Comparison of ENCODE assay signal across 19 cellular contexts in genomic region chr12:93857917-93858513, GRCh38.
A peak's percentile ranks its signal among the peaks of the same experiment; 100 is the strongest.
DNase-seq lines count a peak whose midpoint lies in the region; TF ChIP-seq lines count a peak whose summit lies in the region.
"Had no signal": no experiment of that assay in that cellular context is flagged by ENCODE, and none has a peak within 500 bp of the region (broad histone marks: within the 10 kb centered on the region; RNA-seq: fewer than 3 reads in every experiment).

No MANE protein-coding gene starts in this region.

- no peaks in the 10 kb centered on the region for H3K9me2 ChIP-seq in neural cell (ENCODE audit: insufficient read depth, low read length)
- H3K9me2 ChIP-seq in Karpas-422 (replicated peaks; ENCODE audit: insufficient read depth, low read length) = no peaks in the 10 kb centered on the region

- H3K4me1 ChIP-seq in Karpas-422 (ENCODE audit: low read length) = peaks cover 18% of the 10 kb centered on the region
- H3K4me1 ChIP-seq: right lobe of liver, testis had no signal

- H3K4me3 ChIP-seq in fibroblast of pulmonary artery (replicated peaks; ENCODE audit: low read depth, low read length) (no peak overlapping the region), neural cell (ENCODE audit: low read length) (peak overlapping the region; percentile 36), Karpas-422 (ENCODE audit: low read length) (no peak overlapping the region), lower leg skin (ENCODE audit: low read depth, poor library complexity, severe bottlenecking) (no peak overlapping the region)
- H3K4me3 ChIP-seq: ovary, right lobe of liver, testis had no signal

- H3K27ac Mint-ChIP-seq in HFFc6 = peak overlapping the region; percentile 70; the same call in 1 of the 2 replicates
- no peak overlapping the region for H3K27ac Mint-ChIP-seq in activated CD4-positive, alpha-beta memory T cell treated with anti-CD3 and anti-CD28 coated beads for 36 hours
- H3K27ac Mint-ChIP-seq: activated CD8-positive, alpha-beta memory T cell treated with anti-CD3 and anti-CD28 coated beads, Interleukin-2, amount 10 ng/mL, durations not matched to agents 7 days and 5 days; CD14-positive monocyte; stimulated activated effector memory CD8-positive, alpha-beta T cell treated with anti-CD3 and anti-CD28 coated beads, Interleukin-12 subunit alpha, Interleukin-12 subunit beta, amount 100 ng/mL, for 72 hours had no signal

- H3F3A ChIP-seq in neural cell (ENCODE audit: insufficient read depth, low read length, poor library complexity, severe bottlenecking) = no peaks in the 10 kb centered on the region

- DNase-seq in HFFc6 (no peak), NCI-H2227 treated with DMSO at 0.1 percent for 48 hours (lab: John Stamatoyannopoulos, UW) (peak; percentile 96), fibroblast of pulmonary artery (ENCODE audit: low read depth) (peak; percentile 34), Karpas-422 (no peak), lower leg skin (ENCODE audit: low spot score in 2 of 2) (no peak), superior temporal gyrus (ENCODE audit: extremely low spot score) (no peak)
- no peak for DNase-seq in activated CD4-positive, alpha-beta memory T cell treated with anti-CD3 and anti-CD28 coated beads for 36 hours
- DNase-seq: activated CD8-positive, alpha-beta memory T cell treated with anti-CD3 and anti-CD28 coated beads, Interleukin-2, amount 10 ng/mL, durations not matched to agents 7 days and 5 days; GDM1; hypothalamus; NCI-H1694; NCI-H510A; ovary; right lobe of liver; SW 1271; testis had no signal

- no peak for TF ChIP-seq CTCF in HFFc6 (IDR thresholded peaks at IDR 0.05)
- TF ChIP-seq CTCF in fibroblast of pulmonary artery (IDR thresholded peaks at IDR 0.05; ENCODE audit: low read length, missing control alignments) = no peak
- TF ChIP-seq CTCF in neural cell (IDR thresholded peaks at IDR 0.05; ENCODE audit: poor library complexity, severe bottlenecking) = no peak
- TF ChIP-seq CTCF in lower leg skin (IDR thresholded peaks at IDR 0.05) = no peak

- no peaks in the 10 kb centered on the region; the same call in 1 of the 2 replicates for H3K36me3 Mint-ChIP-seq in HFFc6 (ENCODE audit: low read depth)
- H3K36me3 Mint-ChIP-seq in activated CD4-positive, alpha-beta memory T cell treated with anti-CD3 and anti-CD28 coated beads for 36 hours = peaks cover 2% of the 10 kb centered on the region
- H3K36me3 Mint-ChIP-seq: CD14-positive monocyte; stimulated activated effector memory CD8-positive, alpha-beta T cell treated with anti-CD3 and anti-CD28 coated beads, Interleukin-12 subunit alpha, Interleukin-12 subunit beta, amount 100 ng/mL, for 72 hours had no signal

- H3K27me3 ChIP-seq in neural cell (ENCODE audit: insufficient read depth, low read depth, low read length) = no peaks in the 10 kb centered on the region
- H3K27me3 ChIP-seq in Karpas-422 (ENCODE audit: low read length) = no peaks in the 10 kb centered on the region
- H3K27me3 ChIP-seq: ovary, right lobe of liver, testis had no signal

- H3K27ac ChIP-seq in neural cell (ENCODE audit: low read length) = peak overlapping the region; percentile 96
- no peak overlapping the region for H3K27ac ChIP-seq in Karpas-422 (ENCODE audit: low read length)
- H3K27ac ChIP-seq: ovary, right lobe of liver, testis had no signal

- intact Hi-C loops in activated CD4-positive, alpha-beta memory T cell treated with anti-CD3 and anti-CD28 coated beads for 36 hours (cut with micrococcal nuclease) = no loop called here
- intact Hi-C loops in lower leg skin (cut with DNase I; ENCODE audit: low total_unique reads) = no loop called here

- no peak for TF ChIP-seq POLR2A in lower leg skin (IDR thresholded peaks at IDR 0.05)

- no peaks in the 10 kb centered on the region for H3K9me3 Mint-ChIP-seq in HFFc6
- no peaks in the 10 kb centered on the region for H3K9me3 Mint-ChIP-seq in activated CD4-positive, alpha-beta memory T cell treated with anti-CD3 and anti-CD28 coated beads for 36 hours
- H3K9me3 Mint-ChIP-seq: stimulated activated effector memory CD8-positive, alpha-beta T cell treated with anti-CD3 and anti-CD28 coated beads, Interleukin-12 subunit alpha, Interleukin-12 subunit beta, amount 100 ng/mL, for 72 hours had no signal

- no peaks in the 10 kb centered on the region; the same call in 1 of the 2 replicates for H3K27me3 Mint-ChIP-seq in HFFc6 (ENCODE audit: insufficient read depth)
- no peaks in the 10 kb centered on the region for H3K27me3 Mint-ChIP-seq in activated CD4-positive, alpha-beta memory T cell treated with anti-CD3 and anti-CD28 coated beads for 36 hours

- H3K9ac ChIP-seq in neural cell (ENCODE audit: low read length) (peak overlapping the region; percentile 65), Karpas-422 (ENCODE audit: low read length) (no peak overlapping the region)

- POLR2A ChIA-PET in activated CD4-positive, alpha-beta memory T cell treated with anti-CD3 and anti-CD28 coated beads for 36 hours (lab: Charles Lee) = no interaction called here

- H2AFZ ChIP-seq in neural cell (ENCODE audit: low read depth, low read length) (no peak overlapping the region), Karpas-422 (ENCODE audit: low read length) (no peak overlapping the region)

- peaks cover 40% of the 10 kb centered on the region for H3K4me1 Mint-ChIP-seq in HFFc6 (ENCODE audit: low read depth)
- H3K4me1 Mint-ChIP-seq in activated CD4-positive, alpha-beta memory T cell treated with anti-CD3 and anti-CD28 coated beads for 36 hours (ENCODE audit: low read depth) = peaks cover 12% of the 10 kb centered on the region

- CTCF ChIA-PET in activated CD4-positive, alpha-beta memory T cell treated with anti-CD3 and anti-CD28 coated beads for 36 hours (lab: Charles Lee) = no interaction called here

- WGBS in lower leg skin, 2 donors = 83 to 85% methylated on average over 2 of the region's 2 CpGs

- H3K36me3 ChIP-seq in neural cell (ENCODE audit: insufficient read depth, low read length) (no peaks in the 10 kb centered on the region), Karpas-422 (ENCODE audit: insufficient read depth, low read length) (no peaks in the 10 kb centered on the region)
- H3K36me3 ChIP-seq: ovary, right lobe of liver had no signal

- H3K9me3 ChIP-seq in neural cell (ENCODE audit: low read length) (no peaks in the 10 kb centered on the region), Karpas-422 (ENCODE audit: low read length) (no peaks in the 10 kb centered on the region)
- H3K9me3 ChIP-seq: ovary, right lobe of liver, testis had no signal

- H3K79me2 ChIP-seq in neural cell (replicated peaks; ENCODE audit: insufficient read depth, low read length) (no peaks in the 10 kb centered on the region), Karpas-422 (ENCODE audit: low read length) (no peaks in the 10 kb centered on the region)

- H3K4me2 ChIP-seq in neural cell (ENCODE audit: low read length) (peak overlapping the region; percentile 27), Karpas-422 (ENCODE audit: low read depth, low read length, poor library complexity, severe bottlenecking) (no peak overlapping the region)

- H4K20me1 ChIP-seq in neural cell (ENCODE audit: insufficient read depth) (no peaks in the 10 kb centered on the region), Karpas-422 (ENCODE audit: insufficient read depth, low read depth, low read length) (no peaks in the 10 kb centered on the region)

- TF ChIP-seq EP300 in neural cell (conservative IDR thresholded peaks at IDR 0.05; ENCODE audit: poor library complexity, severe bottlenecking) = peak; percentile 98

- H3K4me3 Mint-ChIP-seq in HFFc6 = no peak overlapping the region
- H3K4me3 Mint-ChIP-seq in activated CD4-positive, alpha-beta memory T cell treated with anti-CD3 and anti-CD28 coated beads for 36 hours = no peak overlapping the region
- H3K4me3 Mint-ChIP-seq: activated CD8-positive, alpha-beta memory T cell treated with anti-CD3 and anti-CD28 coated beads, Interleukin-2, amount 10 ng/mL, durations not matched to agents 7 days and 5 days; CD14-positive monocyte; stimulated activated effector memory CD8-positive, alpha-beta T cell treated with anti-CD3 and anti-CD28 coated beads, Interleukin-12 subunit alpha, Interleukin-12 subunit beta, amount 100 ng/mL, for 72 hours had no signal

- TF ChIP-seq RAD21 in neural cell (conservative IDR thresholded peaks at IDR 0.05) = peak; percentile 37

TF ChIP-seq in neural cell, 6 proteins besides CTCF, POLR2A, EP300 and RAD21:
- TF ChIP-seq POLR2AphosphoS5 (IDR thresholded peaks at IDR 0.05) (peak; percentile 81), SMC3 (conservative IDR thresholded peaks at IDR 0.05; ENCODE audit: poor library complexity) (peak; percentile 12), TAF1 (IDR thresholded peaks at IDR 0.05; ENCODE audit: low read depth) (no peak), REST (IDR thresholded peaks at IDR 0.05; ENCODE audit: borderline replicate concordance) (no peak), EZH2 (IDR thresholded peaks at IDR 0.05; ENCODE audit: borderline replicate concordance, insufficient read depth, low read length, poor library complexity, severe bottlenecking) (no peak)

Comparison
In these comparisons a context has a peak if more than half of its experiments do, and no peak if none do; other contexts are left out.
1. DNase-seq: peak in NCI-H2227 treated with DMSO at 0.1 percent for 48 hours (single experiment) and fibroblast of pulmonary artery (single experiment); none in HFFc6 (single experiment), activated CD4-positive, alpha-beta memory T cell treated with anti-CD3 and anti-CD28 coated beads for 36 hours (single experiment), Karpas-422 (single experiment), lower leg skin (0 of 2) and superior temporal gyrus (single experiment).